In genomic region chr13:96581741-96582140, GRCh38 we compare ENCODE assay signal across 28 cellular contexts.
"Had no signal": no experiment of that assay in that cellular context is flagged by ENCODE, and none has a peak within 500 bp of the region (broad histone marks: within the 10 kb centered on the region; RNA-seq: fewer than 3 reads in every experiment).

No MANE protein-coding gene starts in this region.

- FAIRE-seq: pancreas, small intestine had no signal

- H3K4me3 ChIP-seq: colonic mucosa, heart right ventricle, left lung, lower lobe of right lung, pancreas, psoas muscle, sigmoid colon, tibial artery, upper lobe of right lung had no signal

- ATAC-seq: activated CD8-positive, alpha-beta memory T cell treated with anti-CD3 and anti-CD28 coated beads, Interleukin-2, amount 10 ng/mL, durations not matched to agents 7 days and 5 days; activated CD8-positive, alpha-beta T cell treated with anti-CD3 and anti-CD28 coated beads, Interleukin-2, amount 10 ng/mL, durations not matched to agents 7 days and 5 days; activated naive CD4-positive, alpha-beta T cell treated with anti-CD3 and anti-CD28 coated beads, Interleukin-2, amount 50 U/mL, for 72 hours; activated T-cell treated with anti-CD3 and anti-CD28 coated beads, Interleukin-2, amount 50 U/mL, for 72 hours; effector memory CD8-positive, alpha-beta T cell; esophagus mucosa; heart right ventricle; left lung; lower lobe of right lung; pancreas; psoas muscle; stimulated activated effector memory CD8-positive, alpha-beta T cell treated with anti-CD3 and anti-CD28 coated beads, Interleukin-12 subunit alpha, Interleukin-12 subunit beta, amount 100 ng/mL, for 72 hours; stimulated activated naive CD8-positive, alpha-beta T cell treated with anti-CD3 and anti-CD28 coated beads, Interleukin-15, amount 100 ng/mL, for 72 hours; T-helper 17 cell; upper lobe of right lung; WTC11 had no signal

- H3K9me3 ChIP-seq: colonic mucosa, lower lobe of right lung, neutrophil, pancreas, psoas muscle, sigmoid colon, tibial artery, upper lobe of right lung had no signal

- H3K27ac ChIP-seq: colonic mucosa, heart right ventricle, left lung, lower lobe of right lung, neutrophil, pancreas, psoas muscle, sigmoid colon, tibial artery, upper lobe of right lung had no signal

- H3K36me3 ChIP-seq: colonic mucosa, heart right ventricle, left lung, lower lobe of right lung, neutrophil, pancreas, sigmoid colon, tibial artery, upper lobe of right lung had no signal

- H3K27me3 ChIP-seq: colonic mucosa, heart right ventricle, left lung, neutrophil, pancreas, sigmoid colon, tibial artery, upper lobe of right lung had no signal

- H3K4me1 ChIP-seq: colonic mucosa, heart right ventricle, left lung, lower lobe of right lung, pancreas, psoas muscle, sigmoid colon, tibial artery, upper lobe of right lung had no signal

- DNase-seq: activated CD4-positive, alpha-beta T cell treated with anti-CD3 and anti-CD28 coated beads for 1 hour; activated CD4-positive, alpha-beta T cell treated with anti-CD3 and anti-CD28 coated beads, Interleukin-2, amount 10 ng/mL, durations not matched to agents 7 days and 5 days; activated CD8-positive, alpha-beta memory T cell treated with anti-CD3 and anti-CD28 coated beads, Interleukin-2, amount 10 ng/mL, durations not matched to agents 7 days and 5 days; activated CD8-positive, alpha-beta T cell treated with anti-CD3 and anti-CD28 coated beads, Interleukin-2, amount 10 ng/mL, durations not matched to agents 7 days and 5 days; activated naive CD4-positive, alpha-beta T cell; activated T-cell treated with anti-CD3 and anti-CD28 coated beads, Interleukin-2, amount 50 U/mL, for 72 hours; colonic mucosa; effector memory CD8-positive, alpha-beta T cell; foreskin melanocyte; heart right ventricle; left lung; lower lobe of right lung; nephron progenitor cell; pancreas; psoas muscle; sigmoid colon; small intestine; stimulated activated CD4-positive, alpha-beta T cell treated with anti-CD3 and anti-CD28 coated beads, Interleukin-4, amount 100 ng/mL, for 24 hours; stimulated activated naive CD8-positive, alpha-beta T cell treated with anti-CD3 and anti-CD28 coated beads, Interleukin-15, amount 100 ng/mL, for 72 hours; substantia nigra; T-helper 17 cell; tibial artery; upper lobe of right lung had no signal
